ENCODE assay signal across 13 cellular contexts in genomic region chr2:27135471-27135955, GRCh38. TPM values are rescaled to one million over a fixed set of nuclear protein-coding genes. Genes with fewer than 3 reads are reported as not detected.
DNase-seq lines count a peak whose midpoint lies in the region; ATAC-seq and TF ChIP-seq lines count a peak whose summit lies in the region.
"Had no signal": no experiment of that assay in that cellular context is flagged by ENCODE, and none has a peak within 500 bp of the region (broad histone marks: within the 10 kb centered on the region; RNA-seq: fewer than 3 reads in every experiment).

No MANE protein-coding gene starts in this region.

- H3K4me1 ChIP-seq in PC-3 (ENCODE audit: insufficient read depth, low read length): peaks cover 9% of the 10 kb centered on the region
- no peaks in the 10 kb centered on the region for H3K4me1 ChIP-seq in endodermal cell (ENCODE audit: control insufficient read depth, insufficient read depth, low read length)

- H3F3A ChIP-seq in PC-3 (ENCODE audit: low read length, unreplicated experiment): no peaks in the 10 kb centered on the region

- H3K36me3 ChIP-seq in PC-3 (ENCODE audit: low read depth, low read length): peaks cover 12% of the 10 kb centered on the region
- H3K36me3 ChIP-seq in endodermal cell (ENCODE audit: control insufficient read depth, insufficient read depth, low read length): peaks cover 25% of the 10 kb centered on the region

- POLR2A ChIA-PET in PC-3 (lab: Charles Lee; ENCODE audit: unreplicated experiment): no interaction called here

- H4K20me1 ChIP-seq in PC-3 (ENCODE audit: low read length): peaks cover 9% of the 10 kb centered on the region; the same call in 1 of the 2 replicates

- H3K36me3 Mint-ChIP-seq in activated naive CD4-positive, alpha-beta T cell treated with anti-CD3 and anti-CD28 coated beads, Interleukin-2, amount 10 ng/mL, durations not matched to agents 7 days and 5 days: peaks cover 20% of the 10 kb centered on the region
- peaks cover 20% of the 10 kb centered on the region for H3K36me3 Mint-ChIP-seq in endodermal cell (ENCODE audit: low read depth)
- H3K36me3 Mint-ChIP-seq in stimulated activated naive B cell treated with anti-CD40 and anti-IgM and Interleukin-4, amounts not matched to agents 10 μg/mL and 1 μg/mL and 100 μg/mL, for 72 hours: peaks cover 19 to 25% of the 10 kb centered on the region in 2 donors

- WGBS in endodermal cell (ENCODE audit: insufficient coverage in 1 of 2, insufficient read length in 1 of 2), 2 experiments: 94% methylated on average over 12 of the region's 12 CpGs

- H3K4me3 ChIP-seq in PC-3 (ENCODE audit: low read length) (no peak overlapping the region), endodermal cell (ENCODE audit: low read length) (no peak overlapping the region)

- H3K79me2 ChIP-seq in PC-3 (ENCODE audit: low read length): peaks cover 22% of the 10 kb centered on the region

- no TSS peak for BruUV-seq in PC-3 (replicated peaks; lab: Mats Ljungman, UMichigan)

- H3K27me3 Mint-ChIP-seq in activated naive CD4-positive, alpha-beta T cell treated with anti-CD3 and anti-CD28 coated beads, Interleukin-2, amount 10 ng/mL, durations not matched to agents 7 days and 5 days: peaks cover 22% of the 10 kb centered on the region
- peaks cover 14% of the 10 kb centered on the region for H3K27me3 Mint-ChIP-seq in endodermal cell (ENCODE audit: insufficient read depth)
- no peaks in the 10 kb centered on the region for H3K27me3 Mint-ChIP-seq in stimulated activated naive B cell treated with anti-CD40 and anti-IgM and Interleukin-4, amounts not matched to agents 10 μg/mL and 1 μg/mL and 100 μg/mL, for 72 hours

- H3K27ac Mint-ChIP-seq in activated naive CD4-positive, alpha-beta T cell treated with anti-CD3 and anti-CD28 coated beads, Interleukin-2, amount 10 ng/mL, durations not matched to agents 7 days and 5 days: peak overlapping the region; percentile 97
- no peak overlapping the region for H3K27ac Mint-ChIP-seq in endodermal cell
- H3K27ac Mint-ChIP-seq in stimulated activated naive B cell treated with anti-CD40 and anti-IgM and Interleukin-4, amounts not matched to agents 10 μg/mL and 1 μg/mL and 100 μg/mL, for 72 hours: peak overlapping the region; percentile 89

- CTCF ChIA-PET in activated naive CD4-positive, alpha-beta T cell treated with anti-CD3 and anti-CD28 coated beads, Interleukin-2, amount 10 ng/mL, durations not matched to agents 7 days and 5 days (lab: Charles Lee): no interaction called here
- CTCF ChIA-PET in PC-3 (lab: Charles Lee): no interaction called here

- ATAC-seq in PC-3: no peak
- no peak for ATAC-seq in stimulated activated naive B cell treated with anti-CD40 and anti-IgM and Interleukin-4, amounts not matched to agents 10 μg/mL and 1 μg/mL and 100 μg/mL, for 72 hours (replicated peaks)

- H3K4me3 Mint-ChIP-seq in activated naive CD4-positive, alpha-beta T cell treated with anti-CD3 and anti-CD28 coated beads, Interleukin-2, amount 10 ng/mL, durations not matched to agents 7 days and 5 days: peak overlapping the region; percentile 94
- peak overlapping the region; percentile 84 for H3K4me3 Mint-ChIP-seq in endodermal cell
- peak overlapping the region; percentile 89 to 95 for H3K4me3 Mint-ChIP-seq in stimulated activated naive B cell treated with anti-CD40 and anti-IgM and Interleukin-4, amounts not matched to agents 10 μg/mL and 1 μg/mL and 100 μg/mL, for 72 hours

- TF ChIP-seq CTCF in PC-3 (conservative IDR thresholded peaks at IDR 0.05; ENCODE audit: low read depth, low read length) (no peak), endodermal cell (conservative IDR thresholded peaks at IDR 0.05) (no peak)

- no peaks in the 10 kb centered on the region for H3K9me3 ChIP-seq in PC-3 (ENCODE audit: low read length)
- H3K9me3 ChIP-seq in endodermal cell (ENCODE audit: control insufficient read depth, low read length): no peaks in the 10 kb centered on the region
- H3K9me3 ChIP-seq: SJSA1 had no signal

- no peak overlapping the region for H3K4me2 ChIP-seq in PC-3 (ENCODE audit: low read length)

- peaks cover 32% of the 10 kb centered on the region for H3K4me1 Mint-ChIP-seq in activated naive CD4-positive, alpha-beta T cell treated with anti-CD3 and anti-CD28 coated beads, Interleukin-2, amount 10 ng/mL, durations not matched to agents 7 days and 5 days
- peaks cover 10% of the 10 kb centered on the region for H3K4me1 Mint-ChIP-seq in endodermal cell
- peaks cover 19 to 37% of the 10 kb centered on the region in 2 donors for H3K4me1 Mint-ChIP-seq in stimulated activated naive B cell treated with anti-CD40 and anti-IgM and Interleukin-4, amounts not matched to agents 10 μg/mL and 1 μg/mL and 100 μg/mL, for 72 hours

- no peaks in the 10 kb centered on the region for H3K9me2 ChIP-seq in PC-3 (replicated peaks; ENCODE audit: low read length)

- no peak for DNase-seq in activated naive CD4-positive, alpha-beta T cell treated with anti-CD3 and anti-CD28 coated beads, Interleukin-2, amount 10 ng/mL, durations not matched to agents 7 days and 5 days
- no peak for DNase-seq in activated naive CD4-positive, alpha-beta T cell (lab: John Stamatoyannopoulos, UW)
- DNase-seq in PC-3 (no peak), endodermal cell (no peak), kidney glomerular epithelial cell (lab: John Stamatoyannopoulos, UW) (no peak), UCSD-AML1 (lab: John Stamatoyannopoulos, UW; ENCODE audit: unreplicated experiment) (no peak), SIG-M5 treated with dmso at 0.1 percent for 504 hours (lab: John Stamatoyannopoulos, UW; ENCODE audit: unreplicated experiment) (no peak)
- no peak for DNase-seq in stimulated activated naive B cell treated with anti-CD40 and anti-IgM and Interleukin-4, amounts not matched to agents 10 μg/mL and 1 μg/mL and 100 μg/mL, for 72 hours

- H3K9ac ChIP-seq in PC-3 (ENCODE audit: low read length): no peak overlapping the region
- no peak overlapping the region for H3K9ac ChIP-seq in endodermal cell (ENCODE audit: extremely low read depth, low read length, poor library complexity, severe bottlenecking)

- no peaks in the 10 kb centered on the region for H3K27me3 ChIP-seq in PC-3 (ENCODE audit: low read length)
- H3K27me3 ChIP-seq in endodermal cell (ENCODE audit: control insufficient read depth, insufficient read depth, low read length, poor library complexity, severe bottlenecking): no peaks in the 10 kb centered on the region
- H3K27me3 ChIP-seq: SJSA1 had no signal

- 0 out of 2 replicates have a peak overlapping the region, but pooled peaks have one; percentile 79 for H2AFZ ChIP-seq in PC-3 (ENCODE audit: low read length)

- intact Hi-C loops in PC-3 (cut with micrococcal nuclease): no loop called here

- no peak overlapping the region for H3K27ac ChIP-seq in PC-3 (ENCODE audit: low read length)
- no peak overlapping the region for H3K27ac ChIP-seq in endodermal cell (ENCODE audit: low read depth, low read length)
- H3K27ac ChIP-seq: SJSA1 had no signal

- H3K9me3 Mint-ChIP-seq in activated naive CD4-positive, alpha-beta T cell treated with anti-CD3 and anti-CD28 coated beads, Interleukin-2, amount 10 ng/mL, durations not matched to agents 7 days and 5 days: no peaks in the 10 kb centered on the region
- H3K9me3 Mint-ChIP-seq in endodermal cell: no peaks in the 10 kb centered on the region
- no peaks in the 10 kb centered on the region for H3K9me3 Mint-ChIP-seq in stimulated activated naive B cell treated with anti-CD40 and anti-IgM and Interleukin-4, amounts not matched to agents 10 μg/mL and 1 μg/mL and 100 μg/mL, for 72 hours

RNA-seq across cellular contexts. Expression of gene PREB, which starts 1.1 kb away (rescaled TPM):
- total RNA-seq in PC-3 (2014; rRNA removed) (85.6 and 103 TPM in 2 replicates), endodermal cell (10 to 100 TPM; 50.5 to 53.5 TPM)
- 44.1 TPM for polyA plus RNA-seq in endodermal cell (2013, experiment 1 of 2)
- polyA plus RNA-seq in endodermal cell (2013, experiment 2 of 2): 40.4 TPM

RNA-seq across cellular contexts. Expression of gene PRR30, which starts 3.7 kb away (rescaled TPM):
- not detected in 2 replicates for total RNA-seq in PC-3 (2014; rRNA removed)
- total RNA-seq in endodermal cell: not detected
- polyA plus RNA-seq in endodermal cell (2013, experiment 1 of 2): not detected
- not detected for polyA plus RNA-seq in endodermal cell (2013, experiment 2 of 2)
- total RNA-seq: activated CD8-positive, alpha-beta memory T cell treated with anti-CD3 and anti-CD28 coated beads for 36 hours; bronchial epithelial cell; NCI-H460; SJSA1 had no signal
- polyA plus RNA-seq: neural cell had no signal

RNA-seq across cellular contexts. Expression of gene ABHD1, which starts 11.9 kb away (rescaled TPM):
- total RNA-seq in PC-3 (2014; rRNA removed): 0.36 TPM in 1 of 2 replicates, not detected in the other
- total RNA-seq in endodermal cell: 1 to 10 TPM in 1 of 2 donors, under 1 TPM in 1; 0.29 to 1.0 TPM
- 0.53 TPM for polyA plus RNA-seq in endodermal cell (2013, experiment 1 of 2)
- polyA plus RNA-seq in endodermal cell (2013, experiment 2 of 2): 0.75 TPM
- total RNA-seq: bronchial epithelial cell, SJSA1 had no signal
- polyA plus RNA-seq: neural cell had no signal

RNA-seq across cellular contexts. Expression of gene TCF23, which starts 13.3 kb away (rescaled TPM):
- total RNA-seq in PC-3 (2014; rRNA removed) (not detected in 2 replicates), endodermal cell (not detected)
- polyA plus RNA-seq in endodermal cell (2013, experiment 1 of 2): not detected
- not detected for polyA plus RNA-seq in endodermal cell (2013, experiment 2 of 2)
- total RNA-seq: activated CD8-positive, alpha-beta memory T cell treated with anti-CD3 and anti-CD28 coated beads for 36 hours; bronchial epithelial cell; NCI-H460; SJSA1 had no signal
- polyA plus RNA-seq: neural cell had no signal

RNA-seq across cellular contexts. Expression of gene CGREF1, which starts 16.6 kb away (rescaled TPM):
- total RNA-seq in PC-3 (2014; rRNA removed): 18.7 and 22.6 TPM in 2 replicates
- under 1 TPM; 0.20 to 0.33 TPM for total RNA-seq in endodermal cell
- 2.0 TPM for polyA plus RNA-seq in endodermal cell (2013, experiment 1 of 2)
- 1.4 TPM for polyA plus RNA-seq in endodermal cell (2013, experiment 2 of 2)
